8 cellular contexts compared by ENCODE assay signal in the genomic region with DNA sequence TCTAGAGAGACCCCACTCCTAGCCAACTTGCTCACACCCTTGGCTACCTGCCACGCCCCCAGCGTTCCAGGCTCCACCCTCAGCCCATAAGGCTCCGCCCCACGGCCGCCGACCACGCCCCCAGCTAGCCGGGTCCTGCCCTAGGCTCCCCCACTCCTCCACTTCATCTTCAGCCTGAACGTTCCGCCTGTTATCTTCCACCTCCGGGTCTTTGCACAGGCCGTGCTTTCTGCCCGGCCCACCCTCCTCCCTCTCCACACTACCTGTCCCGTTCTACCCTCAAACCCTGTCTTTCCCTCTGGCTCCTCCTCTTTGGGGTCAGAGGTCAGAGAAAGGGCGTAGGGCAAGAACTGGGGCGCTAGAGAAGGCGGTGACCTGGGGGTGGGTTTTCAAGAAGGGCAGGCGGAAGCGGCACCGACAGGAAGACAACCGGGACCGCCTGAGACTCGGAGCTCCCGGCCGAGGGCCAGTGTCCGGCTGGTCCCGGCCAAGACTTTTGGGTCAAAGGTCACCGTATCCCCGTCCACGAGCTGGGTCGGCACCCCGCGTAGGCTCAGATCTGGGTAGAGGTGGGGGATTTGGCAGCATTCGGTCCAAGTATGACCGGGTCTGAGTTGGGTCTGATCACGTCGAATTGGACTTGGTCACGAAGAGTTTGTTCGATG. TPM values are rescaled to one million over a fixed set of nuclear protein-coding genes. Genes with fewer than 3 reads are reported as not detected.
DNase-seq lines count a peak whose midpoint lies in the region; ATAC-seq and TF ChIP-seq lines count a peak whose summit lies in the region.

No MANE protein-coding gene starts in this region.

- TF ChIP-seq CTCF in glutamatergic neuron (IDR thresholded peaks at IDR 0.05; ENCODE audit: partially characterized antibody, unreplicated experiment): no peak

- H3K27me3 Mint-ChIP-seq in activated T-cell treated with anti-CD3 and anti-CD28 coated beads, Interleukin-2, amount 50 U/mL, for 4 hours (ENCODE audit: low read depth): peaks cover 66% of the 10 kb centered on the region
- H3K27me3 Mint-ChIP-seq in glutamatergic neuron (ENCODE audit: unreplicated experiment): peaks cover 14% of the 10 kb centered on the region

- no peaks in the 10 kb centered on the region for H3K36me3 Mint-ChIP-seq in activated T-cell treated with anti-CD3 and anti-CD28 coated beads, Interleukin-2, amount 50 U/mL, for 4 hours (ENCODE audit: insufficient read depth)
- H3K36me3 Mint-ChIP-seq in glutamatergic neuron (ENCODE audit: unreplicated experiment): no peaks in the 10 kb centered on the region

- H3K4me3 Mint-ChIP-seq in activated T-cell treated with anti-CD3 and anti-CD28 coated beads, Interleukin-2, amount 50 U/mL, for 4 hours: peak overlapping the region; percentile 81
- peak overlapping the region; percentile 94 for H3K4me3 Mint-ChIP-seq in glutamatergic neuron (ENCODE audit: unreplicated experiment)

- peaks cover 25% of the 10 kb centered on the region for H3K4me1 Mint-ChIP-seq in activated T-cell treated with anti-CD3 and anti-CD28 coated beads, Interleukin-2, amount 50 U/mL, for 4 hours (ENCODE audit: low read depth)
- peaks cover 10% of the 10 kb centered on the region for H3K4me1 Mint-ChIP-seq in glutamatergic neuron (ENCODE audit: low read depth, unreplicated experiment)

- DNase-seq in activated T-cell treated with anti-CD3 and anti-CD28 coated beads for 24 hours (ENCODE audit: low read depth) (peak; percentile 20), activated T-cell treated with anti-CD3 and anti-CD28 coated beads for 4 hours (no peak), NCI-H2029 treated with DMSO at 0.1 percent for 48 hours (lab: John Stamatoyannopoulos, UW) (peak; percentile 53), glutamatergic neuron (peak; percentile 77), pons (ENCODE audit: low spot score) (peak; percentile 29)
- no peak for DNase-seq in activated T-cell treated with anti-CD3 and anti-CD28 coated beads, Interleukin-2, amount 50 U/mL, for 4 hours

- peak; percentile 11 to 15 for ATAC-seq in activated T-cell treated with anti-CD3 and anti-CD28 coated beads, Interleukin-2, amount 50 U/mL, for 4 hours
- ATAC-seq in HG03442 (IDR thresholded peaks at IDR 0.05; ENCODE audit: unreplicated experiment) (no peak), GM21447 (IDR thresholded peaks at IDR 0.05; ENCODE audit: unreplicated experiment) (no peak)

- H3K9me3 Mint-ChIP-seq in activated T-cell treated with anti-CD3 and anti-CD28 coated beads, Interleukin-2, amount 50 U/mL, for 4 hours: no peaks in the 10 kb centered on the region
- peaks cover 8% of the 10 kb centered on the region for H3K9me3 Mint-ChIP-seq in glutamatergic neuron (ENCODE audit: unreplicated experiment)

- H3K27ac Mint-ChIP-seq in glutamatergic neuron (ENCODE audit: unreplicated experiment): peak overlapping the region; percentile 92

RNA-seq across cellular contexts. Expression of gene PDE4C, which starts 2.2 kb away (rescaled TPM):
- not detected for total RNA-seq in activated T-cell treated with anti-CD3 and anti-CD28 coated beads, Interleukin-2, amount 50 U/mL, for 4 hours
- total RNA-seq in glutamatergic neuron (ENCODE audit: unreplicated experiment): 69.8 TPM

RNA-seq across cellular contexts. Expression of gene RAB3A, which starts 20.1 kb away (rescaled TPM):
- 1 to 10 TPM; 3.6 to 8.0 (median 6.6) TPM for total RNA-seq in activated T-cell treated with anti-CD3 and anti-CD28 coated beads, Interleukin-2, amount 50 U/mL, for 4 hours
- 77.4 TPM for total RNA-seq in glutamatergic neuron (ENCODE audit: unreplicated experiment)

RNA-seq across cellular contexts. Expression of gene MPV17L2, which starts 31.0 kb away (rescaled TPM):
- 10 to 100 TPM; 33.9 to 39.7 (median 35.7) TPM for total RNA-seq in activated T-cell treated with anti-CD3 and anti-CD28 coated beads, Interleukin-2, amount 50 U/mL, for 4 hours
- total RNA-seq in glutamatergic neuron (ENCODE audit: unreplicated experiment): 17.9 TPM

RNA-seq across cellular contexts. Expression of gene IQCN, which starts 50.3 kb away (rescaled TPM):
- total RNA-seq in activated T-cell treated with anti-CD3 and anti-CD28 coated beads, Interleukin-2, amount 50 U/mL, for 4 hours: under 1 TPM; 0.35 to 0.42 (median 0.38) TPM
- 23.6 TPM for total RNA-seq in glutamatergic neuron (ENCODE audit: unreplicated experiment)

RNA-seq across cellular contexts. Expression of gene IFI30, which starts 50.4 kb away (rescaled TPM):
- total RNA-seq in activated T-cell treated with anti-CD3 and anti-CD28 coated beads, Interleukin-2, amount 50 U/mL, for 4 hours: 10 to 100 TPM; 13.6 to 36.7 (median 13.8) TPM
- total RNA-seq in glutamatergic neuron (ENCODE audit: unreplicated experiment): 0.76 TPM

Comparison
In these comparisons a context has a peak if more than half of its experiments do, and no peak if none do; other contexts are left out.
1. DNase-seq: peak in activated T-cell treated with anti-CD3 and anti-CD28 coated beads for 24 hours (single experiment), NCI-H2029 treated with DMSO at 0.1 percent for 48 hours (single experiment), glutamatergic neuron (single experiment) and pons (single experiment); none in activated T-cell treated with anti-CD3 and anti-CD28 coated beads for 4 hours (single experiment) and activated T-cell treated with anti-CD3 and anti-CD28 coated beads, Interleukin-2, amount 50 U/mL, for 4 hours (single experiment).
2. ATAC-seq: peak in activated T-cell treated with anti-CD3 and anti-CD28 coated beads, Interleukin-2, amount 50 U/mL, for 4 hours (2 of 2); none in HG03442 (single experiment) and GM21447 (single experiment).
3. RNA of gene PDE4C, which starts 2.2 kb away (total RNA-seq): 69.8 TPM in glutamatergic neuron (single experiment); not detected in activated T-cell treated with anti-CD3 and anti-CD28 coated beads, Interleukin-2, amount 50 U/mL, for 4 hours; every median in the first group is over 10 times any median in the second.